Comparison of ENCODE assay signal across 10 cellular contexts in genomic region chr2:239644016-239644415, GRCh38.
DNase-seq lines count a peak whose midpoint lies in the region; ATAC-seq and TF ChIP-seq lines count a peak whose summit lies in the region.
"Had no signal": no experiment of that assay in that cellular context is flagged by ENCODE, and none has a peak within 500 bp of the region (broad histone marks: within the 10 kb centered on the region; RNA-seq: fewer than 3 reads in every experiment).

No MANE protein-coding gene starts in this region.

- H3K9ac ChIP-seq in DND-41 (ENCODE audit: low read depth, low read length) (no peak overlapping the region), mesenchymal stem cell (ENCODE audit: low read length) (no peak overlapping the region)

- H2AFZ ChIP-seq in DND-41 (ENCODE audit: low read depth, low read length) (no peak overlapping the region), mesenchymal stem cell (ENCODE audit: low read depth, low read length) (no peak overlapping the region)

- H4K8ac ChIP-seq in mesenchymal stem cell (ENCODE audit: low read length), result no peak overlapping the region

- H2AK5ac ChIP-seq in mesenchymal stem cell (ENCODE audit: low read length, severe bottlenecking), result no peak overlapping the region

- no peak overlapping the region for H3K4ac ChIP-seq in mesenchymal stem cell (ENCODE audit: low read depth in 1 of 2, low read length in 2 of 2)

- no peak overlapping the region for H4K91ac ChIP-seq in mesenchymal stem cell (ENCODE audit: low read length)

- H2BK5ac ChIP-seq in mesenchymal stem cell (ENCODE audit: low read depth, low read length, poor library complexity, severe bottlenecking), result no peak overlapping the region

- H3K4me1 ChIP-seq in DND-41 (ENCODE audit: insufficient read depth, low read length), result peaks cover 28% of the 10 kb centered on the region
- H3K4me1 ChIP-seq in mesenchymal stem cell (ENCODE audit: control insufficient read depth, insufficient read depth, low read depth, low read length), result no peaks in the 10 kb centered on the region
- H3K4me1 ChIP-seq: heart right ventricle had no signal

- H3K79me2 ChIP-seq in DND-41 (ENCODE audit: insufficient read depth, low read length), result no peaks in the 10 kb centered on the region

- H3K9me3 ChIP-seq in DND-41 (ENCODE audit: insufficient read depth, low read length, severe bottlenecking) (peaks cover 4% of the 10 kb centered on the region), mesenchymal stem cell (ENCODE audit: control insufficient read depth, low read length) (peaks cover under 1% of the 10 kb centered on the region)

- ATAC-seq in DND-41 (ENCODE audit: insufficient read depth, low read depth), result peak; percentile 86
- no peak for ATAC-seq in GM19023 (IDR thresholded peaks at IDR 0.05; ENCODE audit: unreplicated experiment)

- H3K4me3 ChIP-seq in DND-41 (ENCODE audit: low read depth in 1 of 2, low read length in 2 of 2) (no peak overlapping the region), LNCaP clone FGC (ENCODE audit: low read depth, low read length) (no peak overlapping the region), choroid plexus epithelial cell (ENCODE audit: low read depth, low read length) (no peak overlapping the region), mesenchymal stem cell (ENCODE audit: insufficient read depth in 1 of 2, low read depth in 1 of 2, low read length in 2 of 2) (no peak overlapping the region)
- H3K4me3 ChIP-seq: heart right ventricle had no signal

- no peaks in the 10 kb centered on the region for H3K27me3 ChIP-seq in DND-41 (ENCODE audit: insufficient read depth, low read length, poor library complexity)
- H3K27me3 ChIP-seq in mesenchymal stem cell (ENCODE audit: control insufficient read depth in 1 of 2, insufficient read depth in 1 of 2, low read length in 2 of 2), result peaks cover 0 to 15% of the 10 kb centered on the region in 2 experiments

- no peak overlapping the region for H3K23ac ChIP-seq in mesenchymal stem cell (ENCODE audit: low read length in 2 of 2)

- no peaks in the 10 kb centered on the region for H3K79me1 ChIP-seq in mesenchymal stem cell (replicated peaks; ENCODE audit: low read length, poor library complexity, severe bottlenecking)

- H3K27ac ChIP-seq in DND-41 (ENCODE audit: low read length) (0 out of 2 replicates have a peak overlapping the region, but pooled peaks have one; percentile 13), mesenchymal stem cell (ENCODE audit: low read length, poor library complexity, severe bottlenecking) (no peak overlapping the region)
- H3K27ac ChIP-seq: heart right ventricle had no signal

- peak; percentile 68 for DNase-seq in DND-41
- peak; percentile 14 for DNase-seq in LNCaP clone FGC (ENCODE audit: low read depth)
- peak; percentile 4 for DNase-seq in choroid plexus epithelial cell (ENCODE audit: low read depth)
- peak; percentile 0 for DNase-seq in mesenchymal stem cell
- DNase-seq in cortex of kidney (lab: John Stamatoyannopoulos, UW), result no peak
- DNase-seq in SW 1271 (lab: John Stamatoyannopoulos, UW), result no peak
- no peak for DNase-seq in activated gamma-delta T cell (lab: John Stamatoyannopoulos, UW)
- DNase-seq: heart right ventricle, T-helper 9 cell had no signal

- H3K14ac ChIP-seq in mesenchymal stem cell (ENCODE audit: low read length in 2 of 2), result no peak overlapping the region

- peak; percentile 37 for TF ChIP-seq CTCF in DND-41 (IDR thresholded peaks at IDR 0.05; ENCODE audit: borderline replicate concordance, extremely low read depth, low read length, poor library complexity, severe bottlenecking)
- no peak for TF ChIP-seq CTCF in LNCaP clone FGC (IDR thresholded peaks at IDR 0.05; ENCODE audit: control insufficient read depth, extremely low read depth, insufficient read depth)
- no peak for TF ChIP-seq CTCF in choroid plexus epithelial cell (conservative IDR thresholded peaks at IDR 0.05; ENCODE audit: low read depth, low read length)

- H4K20me1 ChIP-seq in DND-41 (ENCODE audit: insufficient read depth, low read length), result no peaks in the 10 kb centered on the region

- WGBS in mesenchymal stem cell, result 86% methylated on average over 7 of the region's 7 CpGs

- no peaks in the 10 kb centered on the region for H3K36me3 ChIP-seq in DND-41 (ENCODE audit: insufficient read depth, low read length)
- no peaks in the 10 kb centered on the region for H3K36me3 ChIP-seq in mesenchymal stem cell (ENCODE audit: control insufficient read depth in 1 of 2, insufficient read depth in 2 of 2, low read depth in 1 of 2, low read length in 2 of 2)
- H3K36me3 ChIP-seq: heart right ventricle had no signal

- H2BK120ac ChIP-seq in mesenchymal stem cell (ENCODE audit: low read depth, low read length), result no peak overlapping the region

- H2BK12ac ChIP-seq in mesenchymal stem cell (ENCODE audit: low read length in 2 of 2), result no peak overlapping the region

- no peak overlapping the region for H2BK15ac ChIP-seq in mesenchymal stem cell (ENCODE audit: low read depth, poor library complexity, severe bottlenecking)

- H3K4me2 ChIP-seq in DND-41 (ENCODE audit: insufficient read depth, low read length), result no peak overlapping the region
- H3K4me2 ChIP-seq in mesenchymal stem cell (ENCODE audit: low read length, poor library complexity, severe bottlenecking), result no peak overlapping the region

- no peak overlapping the region for H3K18ac ChIP-seq in mesenchymal stem cell (ENCODE audit: low read depth in 1 of 2, low read length in 2 of 2)

Comparison
In these comparisons a context has a peak if more than half of its experiments do, and no peak if none do; other contexts are left out.
1. DNase-seq: peak in DND-41 (single experiment), LNCaP clone FGC (single experiment), choroid plexus epithelial cell (single experiment) and mesenchymal stem cell (single experiment); none in cortex of kidney (single experiment), SW 1271 (0 of 2) and activated gamma-delta T cell (single experiment).